16 cellular contexts compared by ENCODE assay signal in the genomic region with DNA sequence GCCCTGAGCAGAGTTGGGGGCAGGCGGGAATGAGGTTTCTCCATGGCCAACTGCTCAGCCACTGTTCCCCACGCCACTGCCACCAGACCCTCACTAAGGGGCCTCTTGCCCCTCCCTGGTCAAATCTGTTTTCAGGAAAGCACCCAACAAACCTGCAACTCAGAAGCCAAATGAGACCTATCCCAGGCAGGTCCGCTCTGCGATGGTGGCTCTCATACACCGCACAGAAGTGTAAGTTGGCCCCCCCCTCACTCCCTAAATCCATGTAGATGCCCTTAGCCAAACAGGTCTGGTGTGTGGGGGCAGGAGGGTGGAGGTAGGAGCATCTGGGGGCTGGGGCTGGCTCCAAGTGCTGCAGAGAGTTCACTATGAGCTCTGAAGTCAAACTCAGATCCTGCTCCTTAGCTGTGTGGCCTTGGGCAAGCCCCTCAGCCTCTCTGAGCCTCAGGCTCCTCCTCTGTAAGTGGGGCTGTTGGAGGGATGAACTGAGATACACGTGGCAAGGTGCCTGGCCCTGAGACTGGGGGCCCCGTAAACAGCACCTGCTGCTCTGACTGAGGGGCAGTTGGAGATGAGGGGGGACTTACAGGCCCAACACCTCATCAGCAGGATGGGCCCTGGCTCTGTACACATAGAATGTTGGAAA. TPM values are rescaled to one million over a fixed set of nuclear protein-coding genes. Genes with fewer than 3 reads are reported as not detected.
DNase-seq lines count a peak whose midpoint lies in the region; ATAC-seq, FAIRE-seq and TF ChIP-seq lines count a peak whose summit lies in the region.
"Had no signal": no experiment of that assay in that cellular context is flagged by ENCODE, and none has a peak within 500 bp of the region (broad histone marks: within the 10 kb centered on the region; RNA-seq: fewer than 3 reads in every experiment).

No MANE protein-coding gene starts in this region.

- H3K4me1 ChIP-seq in HepG2 (ENCODE audit: insufficient read depth, low read length) (peaks cover 59% of the 10 kb centered on the region), sigmoid colon (peaks cover 0 to 50% (median 34%) of the 10 kb centered on the region in 4 donors)

- no peak overlapping the region for H3K9ac ChIP-seq in HepG2 (ENCODE audit: insufficient read depth, low read depth, low read length)

- TF ChIP-seq POLR2A in HepG2 (IDR thresholded peaks at IDR 0.05; ENCODE audit: insufficient read depth in 1 of 2, low read depth in 2 of 2, low read length in 2 of 2) (no peak), sigmoid colon (IDR thresholded peaks at IDR 0.05) (no peak)

- H4K20me1 ChIP-seq in HepG2 (ENCODE audit: insufficient read depth, low read length) = no peaks in the 10 kb centered on the region

- 47% methylated on average over 3 of the region's 7 CpGs for WGBS in HepG2 (ENCODE audit: low lambda C conversion rate)
- WGBS in sigmoid colon, 2 donors = 68 to 80% methylated on average over 7 of the region's 7 CpGs

- H3K79me2 ChIP-seq in HepG2 (ENCODE audit: insufficient read depth, low read length) = no peaks in the 10 kb centered on the region

- H2AFZ ChIP-seq in HepG2 (ENCODE audit: low read length) = no peak overlapping the region

- H3K36me3 Mint-ChIP-seq in natural killer cell treated with Interleukin-12 subunit alpha and Interleukin-12 subunit beta and Interleukin-15 and Interleukin-18, amount 100 ng/mL, for 72 hours = peaks cover 9% of the 10 kb centered on the region
- peaks cover 8% of the 10 kb centered on the region for H3K36me3 Mint-ChIP-seq in natural killer cell
- peaks cover 3% of the 10 kb centered on the region for H3K36me3 Mint-ChIP-seq in activated CD4-positive, alpha-beta T cell treated with anti-CD3 and anti-CD28 coated beads for 36 hours (ENCODE audit: low read depth)

- no peak for FAIRE-seq in HepG2 (lab: Jason Lieb, UNC)

- POLR2A ChIA-PET in HepG2 (lab: Yijun Ruan, JAX) = no interaction called here
- POLR2A ChIA-PET in activated CD4-positive, alpha-beta T cell treated with anti-CD3 and anti-CD28 coated beads for 36 hours (lab: Charles Lee) = no interaction called here

- CTCF ChIA-PET in HepG2 (lab: Yijun Ruan, JAX; ENCODE audit: low intra/inter-chr PET ratio, low total read pairs) = no interaction called here
- CTCF ChIA-PET in activated CD4-positive, alpha-beta T cell treated with anti-CD3 and anti-CD28 coated beads for 36 hours (lab: Charles Lee) = interaction anchor here (1.4 to 3.6 kb wide), 2 partner anchors 10 to 17 kb away, joined by 6 to 19 read pairs; no protein-coding TSS in a partner anchor

- DNase-seq in natural killer cell treated with Interleukin-12 subunit alpha and Interleukin-12 subunit beta and Interleukin-15 and Interleukin-18, amount 100 ng/mL, for 72 hours (ENCODE audit: low spot score) = peak; percentile 22
- no peak for DNase-seq in natural killer cell
- DNase-seq in HepG2 (ENCODE audit: low spot score) = no peak
- peak; percentile 53 for DNase-seq in sigmoid colon
- DNase-seq in activated CD4-positive, alpha-beta T cell treated with anti-CD3 and anti-CD28 coated beads for 36 hours = no peak
- DNase-seq in NCI-H2196 treated with DMSO at 0.1 percent for 48 hours (lab: John Stamatoyannopoulos, UW; ENCODE audit: unreplicated experiment) = no peak
- DNase-seq in stimulated activated naive CD8-positive, alpha-beta T cell treated with anti-CD3 and anti-CD28 coated beads, Interleukin-15, Interleukin-2, amounts not matched to agents 100 U/mL and 50 U/mL, for 24 hours = no peak
- DNase-seq in NOMO-1 (lab: John Stamatoyannopoulos, UW; ENCODE audit: unreplicated experiment in 2 of 2) = no peak
- DNase-seq: ACHN; activated CD4-positive, alpha-beta T cell treated with anti-CD3 and anti-CD28 coated beads for 4 hours; HFFc6; NCI-H1694 treated with DMSO at 0.1 percent for 48 hours; NCI-H524 treated with DMSO at 0.1 percent for 48 hours had no signal

- no peak overlapping the region for H3K4me3 Mint-ChIP-seq in natural killer cell treated with Interleukin-12 subunit alpha and Interleukin-12 subunit beta and Interleukin-15 and Interleukin-18, amount 100 ng/mL, for 72 hours
- H3K4me3 Mint-ChIP-seq in natural killer cell = no peak overlapping the region
- H3K4me3 Mint-ChIP-seq in activated CD4-positive, alpha-beta T cell treated with anti-CD3 and anti-CD28 coated beads for 36 hours = no peak overlapping the region
- H3K4me3 Mint-ChIP-seq: HFFc6 had no signal

- H3K9me3 ChIP-seq in HepG2 (ENCODE audit: low read length) = no peaks in the 10 kb centered on the region
- no peaks in the 10 kb centered on the region for H3K9me3 ChIP-seq in sigmoid colon

- H3K27me3 Mint-ChIP-seq in natural killer cell treated with Interleukin-12 subunit alpha and Interleukin-12 subunit beta and Interleukin-15 and Interleukin-18, amount 100 ng/mL, for 72 hours = no peaks in the 10 kb centered on the region
- H3K27me3 Mint-ChIP-seq in natural killer cell (ENCODE audit: low read depth in 2 of 2) = no peaks in the 10 kb centered on the region
- H3K27me3 Mint-ChIP-seq in activated CD4-positive, alpha-beta T cell treated with anti-CD3 and anti-CD28 coated beads for 36 hours = no peaks in the 10 kb centered on the region

- H3K27me3 ChIP-seq in HepG2 (ENCODE audit: control insufficient read depth in 1 of 2, insufficient read depth in 2 of 2, low read length in 2 of 2) (peaks cover 7 to 58% of the 10 kb centered on the region in 2 experiments), sigmoid colon (no peaks in the 10 kb centered on the region)

- no peaks in the 10 kb centered on the region for H3K4me1 Mint-ChIP-seq in natural killer cell treated with Interleukin-12 subunit alpha and Interleukin-12 subunit beta and Interleukin-15 and Interleukin-18, amount 100 ng/mL, for 72 hours (ENCODE audit: low read depth in 2 of 2)
- no peaks in the 10 kb centered on the region for H3K4me1 Mint-ChIP-seq in natural killer cell
- H3K4me1 Mint-ChIP-seq in activated CD4-positive, alpha-beta T cell treated with anti-CD3 and anti-CD28 coated beads for 36 hours = no peaks in the 10 kb centered on the region

- TF ChIP-seq EP300 in HepG2 (IDR thresholded peaks at IDR 0.05; ENCODE audit: low read depth in 2 of 2, low read length in 2 of 2) (no peak), HepG2 (CRISPR knock-in tag; IDR thresholded peaks at IDR 0.05; ENCODE audit: borderline replicate concordance) (no peak), sigmoid colon (IDR thresholded peaks at IDR 0.05) (no peak)

- intact Hi-C loops in natural killer cell (cut with micrococcal nuclease) = no loop called here
- intact Hi-C loops in HepG2 (cut with micrococcal nuclease; ENCODE audit: unreplicated experiment) = no loop called here
- intact Hi-C loops in sigmoid colon (cut with DNase I) = no loop called here
- intact Hi-C loops in activated CD4-positive, alpha-beta T cell treated with anti-CD3 and anti-CD28 coated beads for 36 hours (cut with DNase I, micrococcal nuclease) = no loop called here

- no peak for ATAC-seq in natural killer cell treated with Interleukin-12 subunit alpha and Interleukin-12 subunit beta and Interleukin-15 and Interleukin-18, amount 100 ng/mL, for 72 hours
- ATAC-seq in natural killer cell (no peak), HepG2 (no peak)
- ATAC-seq in activated CD4-positive, alpha-beta T cell treated with anti-CD3 and anti-CD28 coated beads for 36 hours = no peak
- ATAC-seq in stimulated activated naive CD8-positive, alpha-beta T cell treated with anti-CD3 and anti-CD28 coated beads, Interleukin-15, Interleukin-2, amounts not matched to agents 100 U/mL and 50 U/mL, for 24 hours = no peak
- ATAC-seq: Panc1 had no signal

- no TSS peak for BruUV-seq in HepG2 (replicated peaks; lab: Mats Ljungman, UMichigan)

- H3K27ac Mint-ChIP-seq in natural killer cell treated with Interleukin-12 subunit alpha and Interleukin-12 subunit beta and Interleukin-15 and Interleukin-18, amount 100 ng/mL, for 72 hours = no peak overlapping the region
- no peak overlapping the region for H3K27ac Mint-ChIP-seq in natural killer cell
- H3K27ac Mint-ChIP-seq in activated CD4-positive, alpha-beta T cell treated with anti-CD3 and anti-CD28 coated beads for 36 hours = no peak overlapping the region
- H3K27ac Mint-ChIP-seq: HFFc6 had no signal

- in situ Hi-C loops in HepG2 (cut with HindIII; ENCODE audit: extremely low pct_ligation_motif_present, low pct_unique_long_range_greater_than_20kb) = no loop called here

- no peak for TF ChIP-seq RAD21 in HepG2 (CRISPR knock-in tag; IDR thresholded peaks at IDR 0.05)

- H3K9me3 Mint-ChIP-seq in natural killer cell treated with Interleukin-12 subunit alpha and Interleukin-12 subunit beta and Interleukin-15 and Interleukin-18, amount 100 ng/mL, for 72 hours = peaks cover 8% of the 10 kb centered on the region
- peaks cover 3 to 6% of the 10 kb centered on the region in 2 donors for H3K9me3 Mint-ChIP-seq in natural killer cell
- peaks cover 12% of the 10 kb centered on the region for H3K9me3 Mint-ChIP-seq in activated CD4-positive, alpha-beta T cell treated with anti-CD3 and anti-CD28 coated beads for 36 hours (ENCODE audit: low read depth)

- H3K4me2 ChIP-seq in HepG2 (ENCODE audit: low read depth, low read length) = no peak overlapping the region

- H3K27ac ChIP-seq in HepG2 (ENCODE audit: extremely low read length, insufficient read depth, low read length) (no peak overlapping the region), sigmoid colon (peak overlapping the region; percentile 63 to 77 (median 68))
- H3K27ac ChIP-seq: HL-60 had no signal

- H3K4me3 ChIP-seq in HepG2 (replicated peaks in 1 of 3; ENCODE audit: insufficient read depth in 1 of 3, low read depth in 2 of 3, low read length in 3 of 3) = no peak overlapping the region
- H3K4me3 ChIP-seq in sigmoid colon = peak overlapping the region in 3 of 4 donors; percentile 21 to 29 (median 28)

- H3K36me3 ChIP-seq in HepG2 (replicated peaks in 1 of 2; ENCODE audit: control insufficient read depth in 1 of 2, insufficient read depth in 2 of 2, low read length in 2 of 2) = no peaks in the 10 kb centered on the region
- H3K36me3 ChIP-seq in sigmoid colon = no peaks in the 10 kb centered on the region

- TF ChIP-seq CTCF in natural killer cell (IDR thresholded peaks at IDR 0.05) (no peak), HepG2 (CRISPR knock-in tag; IDR thresholded peaks at IDR 0.05) (no peak), sigmoid colon (IDR thresholded peaks at IDR 0.05) (no peak)

RNA-seq across cellular contexts. Expression of a gene that starts 1.1 kb away (rescaled TPM):
- not detected for total RNA-seq in natural killer cell treated with Interleukin-12 subunit alpha and Interleukin-12 subunit beta and Interleukin-15 and Interleukin-18, amount 100 ng/mL, for 72 hours
- 1 to 10 TPM in 1 of 3 donors, not detected in 2; 1.3 TPM for total RNA-seq in natural killer cell
- total RNA-seq in HepG2 (2016; rRNA removed; fragmentation: Illumina TruSeq; extraction: Trizol) = 0.04 TPM in 1 of 2 replicates, not detected in the other
- total RNA-seq in HepG2 (2016; cell fraction: cytosol; rRNA removed; fragmentation: Illumina TruSeq; extraction: Trizol; ENCODE audit: low read depth) = not detected in 2 replicates
- not detected in 2 replicates for total RNA-seq in HepG2 (2016; cell fraction: insoluble cytoplasmic fraction; rRNA removed; fragmentation: Illumina TruSeq; extraction: Trizol)
- not detected in 2 replicates for total RNA-seq in HepG2 (2016; cell fraction: membrane; rRNA removed; fragmentation: Illumina TruSeq; extraction: Trizol)
- not detected in 2 replicates for total RNA-seq in HepG2 (2016; cell fraction: nucleus; rRNA removed; fragmentation: Illumina TruSeq; extraction: Trizol)
- polyA plus RNA-seq in HepG2 (2011; rRNA removed) = 0.03 TPM in 1 of 2 replicates, not detected in the other
- polyA plus RNA-seq in HepG2 (2011; cell fraction: cytosol; rRNA removed) = 0.01 and 0.04 TPM in 2 replicates
- 0.07 and 0.13 TPM in 2 replicates for polyA plus RNA-seq in HepG2 (2011; cell fraction: nucleus; rRNA removed)
- 0.19 and 0.20 TPM in 2 replicates for polyA plus RNA-seq in HepG2 (2012)
- not detected in 2 replicates for polyA plus RNA-seq in HepG2 (2016; cell fraction: cytosol; fragmentation: Illumina TruSeq; extraction: Trizol; ENCODE audit: low read depth)
- polyA plus RNA-seq in HepG2 (2016; cell fraction: insoluble cytoplasmic fraction; fragmentation: Illumina TruSeq; extraction: Trizol; ENCODE audit: low read depth) = not detected in 2 replicates
- polyA plus RNA-seq in HepG2 (2016; cell fraction: membrane; fragmentation: Illumina TruSeq; extraction: Trizol; ENCODE audit: low read depth) = 0.07 TPM in 1 of 2 replicates, not detected in the other
- not detected in 2 replicates for polyA plus RNA-seq in HepG2 (2016; cell fraction: nucleus; fragmentation: Illumina TruSeq; extraction: Trizol; ENCODE audit: insufficient read depth, low read depth)
- polyA minus RNA-seq in HepG2 (2011; rRNA and poly(A)+ RNA removed; ENCODE audit: low replicate concordance) = 0.04 and 0.70 TPM in 2 replicates
- polyA minus RNA-seq in HepG2 (2011; cell fraction: cytosol; rRNA and poly(A)+ RNA removed) = not detected in 2 replicates
- not detected in 2 replicates for polyA minus RNA-seq in HepG2 (2011; cell fraction: nucleus; rRNA and poly(A)+ RNA removed)
- total RNA-seq in sigmoid colon = 10 to 100 TPM in 3 of 4 donors, 1 to 10 TPM in 1; 8.6 to 23.3 (median 14.1) TPM
- polyA plus RNA-seq in sigmoid colon = 1 to 10 TPM in 2 of 3 donors, under 1 TPM in 1; 0.92 to 6.5 (median 1.8) TPM
- total RNA-seq in activated CD4-positive, alpha-beta T cell treated with anti-CD3 and anti-CD28 coated beads for 36 hours = not detected
- total RNA-seq: T-helper 1 cell treated with Interleukin-12 subunit alpha and Interleukin-12 subunit beta and Interleukin-4 antibody, amounts not matched to agents 30 ng/mL and 1 ng/mL, for 36 hours had no signal

RNA-seq across cellular contexts. Expression of a gene that starts 2.1 kb away (rescaled TPM):
- total RNA-seq in natural killer cell treated with Interleukin-12 subunit alpha and Interleukin-12 subunit beta and Interleukin-15 and Interleukin-18, amount 100 ng/mL, for 72 hours = not detected
- total RNA-seq in natural killer cell (not detected), HepG2 (2016; rRNA removed; fragmentation: Illumina TruSeq; extraction: Trizol) (0.22 TPM in 1 of 2 replicates, not detected in the other), sigmoid colon (10 to 100 TPM; 24.2 to 55.0 (median 38.4) TPM)
- not detected in 2 replicates for total RNA-seq in HepG2 (2016; cell fraction: cytosol; rRNA removed; fragmentation: Illumina TruSeq; extraction: Trizol; ENCODE audit: low read depth)
- total RNA-seq in HepG2 (2016; cell fraction: insoluble cytoplasmic fraction; rRNA removed; fragmentation: Illumina TruSeq; extraction: Trizol) = not detected in 2 replicates
- not detected in 2 replicates for total RNA-seq in HepG2 (2016; cell fraction: membrane; rRNA removed; fragmentation: Illumina TruSeq; extraction: Trizol)
- total RNA-seq in HepG2 (2016; cell fraction: nucleus; rRNA removed; fragmentation: Illumina TruSeq; extraction: Trizol) = not detected in 2 replicates
- polyA plus RNA-seq in HepG2 (2011; rRNA removed) (0.86 and 0.91 TPM in 2 replicates), sigmoid colon (10 to 100 TPM in 2 of 3 donors, 1 to 10 TPM in 1; 4.6 to 24.0 (median 11.4) TPM)
- polyA plus RNA-seq in HepG2 (2011; cell fraction: cytosol; rRNA removed) = 1.1 and 1.8 TPM in 2 replicates
- 1.2 and 1.8 TPM in 2 replicates for polyA plus RNA-seq in HepG2 (2011; cell fraction: nucleus; rRNA removed)
- polyA plus RNA-seq in HepG2 (2012) = 0.32 TPM in 1 of 2 replicates, not detected in the other
- polyA plus RNA-seq in HepG2 (2016; cell fraction: cytosol; fragmentation: Illumina TruSeq; extraction: Trizol; ENCODE audit: low read depth) = 0.33 and 0.71 TPM in 2 replicates
- polyA plus RNA-seq in HepG2 (2016; cell fraction: insoluble cytoplasmic fraction; fragmentation: Illumina TruSeq; extraction: Trizol; ENCODE audit: low read depth) = not detected in 2 replicates
- 0.30 and 0.38 TPM in 2 replicates for polyA plus RNA-seq in HepG2 (2016; cell fraction: membrane; fragmentation: Illumina TruSeq; extraction: Trizol; ENCODE audit: low read depth)
- not detected in 2 replicates for polyA plus RNA-seq in HepG2 (2016; cell fraction: nucleus; fragmentation: Illumina TruSeq; extraction: Trizol; ENCODE audit: insufficient read depth, low read depth)
- polyA minus RNA-seq in HepG2 (2011; rRNA and poly(A)+ RNA removed; ENCODE audit: low replicate concordance) = 0.56 and 4.7 TPM in 2 replicates
- polyA minus RNA-seq in HepG2 (2011; cell fraction: cytosol; rRNA and poly(A)+ RNA removed) = 0.79 and 1.4 TPM in 2 replicates
- not detected in 2 replicates for polyA minus RNA-seq in HepG2 (2011; cell fraction: nucleus; rRNA and poly(A)+ RNA removed)
- not detected for total RNA-seq in activated CD4-positive, alpha-beta T cell treated with anti-CD3 and anti-CD28 coated beads for 36 hours

RNA-seq across cellular contexts. Expression of a gene that starts 12.0 kb away (rescaled TPM):
- total RNA-seq in natural killer cell treated with Interleukin-12 subunit alpha and Interleukin-12 subunit beta and Interleukin-15 and Interleukin-18, amount 100 ng/mL, for 72 hours = not detected
- total RNA-seq in natural killer cell (not detected), HepG2 (2016; rRNA removed; fragmentation: Illumina TruSeq; extraction: Trizol) (0.40 and 0.44 TPM in 2 replicates), sigmoid colon (10 to 100 TPM; 45.3 to 98.1 (median 67.1) TPM)
- not detected in 2 replicates for total RNA-seq in HepG2 (2016; cell fraction: cytosol; rRNA removed; fragmentation: Illumina TruSeq; extraction: Trizol; ENCODE audit: low read depth)
- total RNA-seq in HepG2 (2016; cell fraction: insoluble cytoplasmic fraction; rRNA removed; fragmentation: Illumina TruSeq; extraction: Trizol) = 0.17 TPM in 1 of 2 replicates, not detected in the other
- total RNA-seq in HepG2 (2016; cell fraction: membrane; rRNA removed; fragmentation: Illumina TruSeq; extraction: Trizol) = 0.41 TPM in 1 of 2 replicates, not detected in the other
- not detected in 2 replicates for total RNA-seq in HepG2 (2016; cell fraction: nucleus; rRNA removed; fragmentation: Illumina TruSeq; extraction: Trizol)
- polyA plus RNA-seq in HepG2 (2011; rRNA removed) (0.13 TPM in 1 of 2 replicates, not detected in the other), sigmoid colon (100 to 1,000 TPM; 112 to 157 (median 118) TPM)
- 0.13 TPM in 1 of 2 replicates, not detected in the other for polyA plus RNA-seq in HepG2 (2011; cell fraction: cytosol; rRNA removed)
- polyA plus RNA-seq in HepG2 (2011; cell fraction: nucleus; rRNA removed) = not detected in 2 replicates
- polyA plus RNA-seq in HepG2 (2012) = not detected in 2 replicates
- 0.27 and 0.36 TPM in 2 replicates for polyA plus RNA-seq in HepG2 (2016; cell fraction: cytosol; fragmentation: Illumina TruSeq; extraction: Trizol; ENCODE audit: low read depth)
- polyA plus RNA-seq in HepG2 (2016; cell fraction: insoluble cytoplasmic fraction; fragmentation: Illumina TruSeq; extraction: Trizol; ENCODE audit: low read depth) = not detected in 2 replicates
- 0.62 and 1.4 TPM in 2 replicates for polyA plus RNA-seq in HepG2 (2016; cell fraction: membrane; fragmentation: Illumina TruSeq; extraction: Trizol; ENCODE audit: low read depth)
- polyA plus RNA-seq in HepG2 (2016; cell fraction: nucleus; fragmentation: Illumina TruSeq; extraction: Trizol; ENCODE audit: insufficient read depth, low read depth) = not detected in 2 replicates
- not detected in 2 replicates for polyA minus RNA-seq in HepG2 (2011; rRNA and poly(A)+ RNA removed; ENCODE audit: low replicate concordance)
- polyA minus RNA-seq in HepG2 (2011; cell fraction: cytosol; rRNA and poly(A)+ RNA removed) = not detected in 2 replicates
- polyA minus RNA-seq in HepG2 (2011; cell fraction: nucleus; rRNA and poly(A)+ RNA removed) = not detected in 2 replicates
- not detected for total RNA-seq in activated CD4-positive, alpha-beta T cell treated with anti-CD3 and anti-CD28 coated beads for 36 hours
- total RNA-seq: T-helper 1 cell treated with Interleukin-12 subunit alpha and Interleukin-12 subunit beta and Interleukin-4 antibody, amounts not matched to agents 30 ng/mL and 1 ng/mL, for 36 hours had no signal

Comparison
In these comparisons a context has a peak if more than half of its experiments do, and no peak if none do; other contexts are left out.
1. DNase-seq: peak in natural killer cell treated with Interleukin-12 subunit alpha and Interleukin-12 subunit beta and Interleukin-15 and Interleukin-18, amount 100 ng/mL, for 72 hours (single experiment) and sigmoid colon (single experiment); none in natural killer cell (single experiment), HepG2 (single experiment), activated CD4-positive, alpha-beta T cell treated with anti-CD3 and anti-CD28 coated beads for 36 hours (single experiment), NCI-H2196 treated with DMSO at 0.1 percent for 48 hours (single experiment), stimulated activated naive CD8-positive, alpha-beta T cell treated with anti-CD3 and anti-CD28 coated beads, Interleukin-15, Interleukin-2, amounts not matched to agents 100 U/mL and 50 U/mL, for 24 hours (single experiment) and NOMO-1 (0 of 2).
2. H3K4me3 ChIP-seq: peak in sigmoid colon (3 of 4); none in HepG2 (0 of 3).
3. RNA of a gene that starts 1.1 kb away (total RNA-seq): 8.6 to 23.3 TPM in sigmoid colon; 1.3 TPM in natural killer cell, 0.04 TPM in HepG2, not detected in activated CD4-positive, alpha-beta T cell treated with anti-CD3 and anti-CD28 coated beads for 36 hours and not detected in natural killer cell treated with Interleukin-12 subunit alpha and Interleukin-12 subunit beta and Interleukin-15 and Interleukin-18, amount 100 ng/mL, for 72 hours; every median in the first group is over 4 times any median in the second.
4. RNA of a gene that starts 2.1 kb away (total RNA-seq): 24.2 to 55.0 TPM in sigmoid colon; 0.22 TPM in HepG2, not detected in activated CD4-positive, alpha-beta T cell treated with anti-CD3 and anti-CD28 coated beads for 36 hours, not detected in natural killer cell treated with Interleukin-12 subunit alpha and Interleukin-12 subunit beta and Interleukin-15 and Interleukin-18, amount 100 ng/mL, for 72 hours and not detected in natural killer cell; every median in the first group is over 10 times any median in the second.
5. RNA of a gene that starts 12.0 kb away (total RNA-seq): 45.3 to 98.1 TPM in sigmoid colon; 0.17 to 0.44 TPM in HepG2, not detected in activated CD4-positive, alpha-beta T cell treated with anti-CD3 and anti-CD28 coated beads for 36 hours, not detected in natural killer cell treated with Interleukin-12 subunit alpha and Interleukin-12 subunit beta and Interleukin-15 and Interleukin-18, amount 100 ng/mL, for 72 hours and not detected in natural killer cell; every median in the first group is over 10 times any median in the second.